Comparison of ENCODE assay signal across 1 cellular context in the genomic region with DNA sequence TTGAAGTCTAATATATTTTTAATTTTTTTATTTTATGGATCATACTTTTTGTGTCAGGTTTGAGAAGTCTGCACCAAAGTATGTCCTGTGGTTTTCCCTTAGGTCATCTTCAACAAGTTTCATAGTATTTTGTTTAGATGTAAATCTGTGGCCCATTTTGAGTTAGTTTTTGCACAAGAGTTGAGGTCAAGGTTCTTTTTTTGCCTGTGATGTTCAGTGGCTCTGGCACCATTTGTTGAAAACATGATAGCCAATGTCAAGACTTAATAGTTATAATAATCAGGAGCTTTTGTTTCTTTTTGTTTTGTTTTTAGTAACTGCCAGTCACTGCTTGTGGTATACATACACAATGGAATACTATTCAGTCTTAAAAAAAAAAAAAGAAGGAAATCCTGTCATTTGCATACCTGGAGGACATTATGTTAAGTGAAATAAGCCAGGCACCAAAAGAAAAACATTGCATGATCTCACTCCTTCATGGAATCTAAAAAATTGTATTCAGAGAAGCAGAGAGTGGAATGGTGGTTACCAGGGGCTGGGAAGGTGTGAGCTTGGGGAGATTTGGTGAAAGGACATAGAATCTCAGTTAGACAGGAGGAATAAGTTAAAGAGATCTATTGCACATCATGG.
TF ChIP-seq lines count a peak whose summit lies in the region.

No MANE protein-coding gene starts in this region.

TF ChIP-seq in SK-N-SH, 30 proteins besides CTCF, POLR2A, EP300 and RAD21 (continued from another document):
- TF ChIP-seq, protein P1, sequence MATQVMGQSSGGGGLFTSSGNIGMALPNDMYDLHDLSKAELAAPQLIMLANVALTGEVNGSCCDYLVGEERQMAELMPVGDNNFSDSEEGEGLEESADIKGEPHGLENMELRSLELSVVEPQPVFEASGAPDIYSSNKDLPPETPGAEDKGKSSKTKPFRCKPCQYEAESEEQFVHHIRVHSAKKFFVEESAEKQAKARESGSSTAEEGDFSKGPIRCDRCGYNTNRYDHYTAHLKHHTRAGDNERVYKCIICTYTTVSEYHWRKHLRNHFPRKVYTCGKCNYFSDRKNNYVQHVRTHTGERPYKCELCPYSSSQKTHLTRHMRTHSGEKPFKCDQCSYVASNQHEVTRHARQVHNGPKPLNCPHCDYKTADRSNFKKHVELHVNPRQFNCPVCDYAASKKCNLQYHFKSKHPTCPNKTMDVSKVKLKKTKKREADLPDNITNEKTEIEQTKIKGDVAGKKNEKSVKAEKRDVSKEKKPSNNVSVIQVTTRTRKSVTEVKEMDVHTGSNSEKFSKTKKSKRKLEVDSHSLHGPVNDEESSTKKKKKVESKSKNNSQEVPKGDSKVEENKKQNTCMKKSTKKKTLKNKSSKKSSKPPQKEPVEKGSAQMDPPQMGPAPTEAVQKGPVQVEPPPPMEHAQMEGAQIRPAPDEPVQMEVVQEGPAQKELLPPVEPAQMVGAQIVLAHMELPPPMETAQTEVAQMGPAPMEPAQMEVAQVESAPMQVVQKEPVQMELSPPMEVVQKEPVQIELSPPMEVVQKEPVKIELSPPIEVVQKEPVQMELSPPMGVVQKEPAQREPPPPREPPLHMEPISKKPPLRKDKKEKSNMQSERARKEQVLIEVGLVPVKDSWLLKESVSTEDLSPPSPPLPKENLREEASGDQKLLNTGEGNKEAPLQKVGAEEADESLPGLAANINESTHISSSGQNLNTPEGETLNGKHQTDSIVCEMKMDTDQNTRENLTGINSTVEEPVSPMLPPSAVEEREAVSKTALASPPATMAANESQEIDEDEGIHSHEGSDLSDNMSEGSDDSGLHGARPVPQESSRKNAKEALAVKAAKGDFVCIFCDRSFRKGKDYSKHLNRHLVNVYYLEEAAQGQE (IDR thresholded peaks at IDR 0.05; ENCODE audit: low read depth, low read length): no peak
- TF ChIP-seq GABPA (IDR thresholded peaks at IDR 0.05; ENCODE audit: low read depth) (no peak), TCF12 (IDR thresholded peaks at IDR 0.05) (peak; percentile 81), NFIC (IDR thresholded peaks at IDR 0.05; ENCODE audit: borderline replicate concordance) (no peak), CHD2 (IDR thresholded peaks at IDR 0.05; ENCODE audit: low read length, partially characterized antibody) (no peak), TEAD4 (IDR thresholded peaks at IDR 0.05; ENCODE audit: borderline replicate concordance, insufficient read depth) (no peak), FOXJ3 (CRISPR knock-in tag; IDR thresholded peaks at IDR 0.05) (no peak), GATA2 (CRISPR knock-in tag; IDR thresholded peaks at IDR 0.05) (no peak)
- TF ChIP-seq, protein P2, sequence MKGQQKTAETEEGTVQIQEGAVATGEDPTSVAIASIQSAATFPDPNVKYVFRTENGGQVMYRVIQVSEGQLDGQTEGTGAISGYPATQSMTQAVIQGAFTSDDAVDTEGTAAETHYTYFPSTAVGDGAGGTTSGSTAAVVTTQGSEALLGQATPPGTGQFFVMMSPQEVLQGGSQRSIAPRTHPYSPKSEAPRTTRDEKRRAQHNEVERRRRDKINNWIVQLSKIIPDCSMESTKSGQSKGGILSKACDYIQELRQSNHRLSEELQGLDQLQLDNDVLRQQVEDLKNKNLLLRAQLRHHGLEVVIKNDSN (IDR thresholded peaks at IDR 0.05; ENCODE audit: borderline replicate concordance, low read depth): no peak
- TF ChIP-seq, protein P3, sequence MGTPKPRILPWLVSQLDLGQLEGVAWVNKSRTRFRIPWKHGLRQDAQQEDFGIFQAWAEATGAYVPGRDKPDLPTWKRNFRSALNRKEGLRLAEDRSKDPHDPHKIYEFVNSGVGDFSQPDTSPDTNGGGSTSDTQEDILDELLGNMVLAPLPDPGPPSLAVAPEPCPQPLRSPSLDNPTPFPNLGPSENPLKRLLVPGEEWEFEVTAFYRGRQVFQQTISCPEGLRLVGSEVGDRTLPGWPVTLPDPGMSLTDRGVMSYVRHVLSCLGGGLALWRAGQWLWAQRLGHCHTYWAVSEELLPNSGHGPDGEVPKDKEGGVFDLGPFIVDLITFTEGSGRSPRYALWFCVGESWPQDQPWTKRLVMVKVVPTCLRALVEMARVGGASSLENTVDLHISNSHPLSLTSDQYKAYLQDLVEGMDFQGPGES (IDR thresholded peaks at IDR 0.05; ENCODE audit: low read depth, low read length): no peak
